In genomic region chr9:96419691-96419969, GRCh38 we compare ENCODE assay signal across 1 cellular context.
A peak's percentile ranks its signal among the peaks of the same experiment; 100 is the strongest.
TF ChIP-seq lines count a peak whose summit lies in the region.

No MANE protein-coding gene starts in this region.

TF ChIP-seq in K562, 482 proteins besides CTCF, POLR2A, EP300 and RAD21:
- no peak for TF ChIP-seq POLR2B (IDR thresholded peaks at IDR 0.05; ENCODE audit: low read depth, partially characterized antibody)
- TF ChIP-seq, protein P1, sequence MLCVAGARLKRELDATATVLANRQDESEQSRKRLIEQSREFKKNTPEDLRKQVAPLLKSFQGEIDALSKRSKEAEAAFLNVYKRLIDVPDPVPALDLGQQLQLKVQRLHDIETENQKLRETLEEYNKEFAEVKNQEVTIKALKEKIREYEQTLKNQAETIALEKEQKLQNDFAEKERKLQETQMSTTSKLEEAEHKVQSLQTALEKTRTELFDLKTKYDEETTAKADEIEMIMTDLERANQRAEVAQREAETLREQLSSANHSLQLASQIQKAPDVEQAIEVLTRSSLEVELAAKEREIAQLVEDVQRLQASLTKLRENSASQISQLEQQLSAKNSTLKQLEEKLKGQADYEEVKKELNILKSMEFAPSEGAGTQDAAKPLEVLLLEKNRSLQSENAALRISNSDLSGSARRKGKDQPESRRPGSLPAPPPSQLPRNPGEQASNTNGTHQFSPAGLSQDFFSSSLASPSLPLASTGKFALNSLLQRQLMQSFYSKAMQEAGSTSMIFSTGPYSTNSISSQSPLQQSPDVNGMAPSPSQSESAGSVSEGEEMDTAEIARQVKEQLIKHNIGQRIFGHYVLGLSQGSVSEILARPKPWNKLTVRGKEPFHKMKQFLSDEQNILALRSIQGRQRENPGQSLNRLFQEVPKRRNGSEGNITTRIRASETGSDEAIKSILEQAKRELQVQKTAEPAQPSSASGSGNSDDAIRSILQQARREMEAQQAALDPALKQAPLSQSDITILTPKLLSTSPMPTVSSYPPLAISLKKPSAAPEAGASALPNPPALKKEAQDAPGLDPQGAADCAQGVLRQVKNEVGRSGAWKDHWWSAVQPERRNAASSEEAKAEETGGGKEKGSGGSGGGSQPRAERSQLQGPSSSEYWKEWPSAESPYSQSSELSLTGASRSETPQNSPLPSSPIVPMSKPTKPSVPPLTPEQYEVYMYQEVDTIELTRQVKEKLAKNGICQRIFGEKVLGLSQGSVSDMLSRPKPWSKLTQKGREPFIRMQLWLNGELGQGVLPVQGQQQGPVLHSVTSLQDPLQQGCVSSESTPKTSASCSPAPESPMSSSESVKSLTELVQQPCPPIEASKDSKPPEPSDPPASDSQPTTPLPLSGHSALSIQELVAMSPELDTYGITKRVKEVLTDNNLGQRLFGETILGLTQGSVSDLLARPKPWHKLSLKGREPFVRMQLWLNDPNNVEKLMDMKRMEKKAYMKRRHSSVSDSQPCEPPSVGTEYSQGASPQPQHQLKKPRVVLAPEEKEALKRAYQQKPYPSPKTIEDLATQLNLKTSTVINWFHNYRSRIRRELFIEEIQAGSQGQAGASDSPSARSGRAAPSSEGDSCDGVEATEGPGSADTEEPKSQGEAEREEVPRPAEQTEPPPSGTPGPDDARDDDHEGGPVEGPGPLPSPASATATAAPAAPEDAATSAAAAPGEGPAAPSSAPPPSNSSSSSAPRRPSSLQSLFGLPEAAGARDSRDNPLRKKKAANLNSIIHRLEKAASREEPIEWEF (CRISPR knock-in tag; IDR thresholded peaks at IDR 0.05) = 0 out of 2 replicates have a peak, but pooled peaks have one; percentile 54
- peak; percentile 28; the same call in 1 of the 2 replicates for TF ChIP-seq NFRKB (IDR thresholded peaks at IDR 0.05; ENCODE audit: low read depth)
- no peak for TF ChIP-seq TAL1 (IDR thresholded peaks at IDR 0.05)
- TF ChIP-seq NBN (IDR thresholded peaks at IDR 0.05; ENCODE audit: low read depth) = 0 out of 2 replicates have a peak, but pooled peaks have one; percentile 1
- TF ChIP-seq SRSF3 (IDR thresholded peaks at IDR 0.05; ENCODE audit: insufficient read depth, low read length) = no peak
- no peak for TF ChIP-seq NUFIP1 (IDR thresholded peaks at IDR 0.05; ENCODE audit: partially characterized antibody)
- no peak for TF ChIP-seq PKNOX1 (IDR thresholded peaks at IDR 0.05)
TF ChIP-seq in K562: peak in this region for 3.
